Comparison of ENCODE assay signal across 12 cellular contexts in the genomic region with DNA sequence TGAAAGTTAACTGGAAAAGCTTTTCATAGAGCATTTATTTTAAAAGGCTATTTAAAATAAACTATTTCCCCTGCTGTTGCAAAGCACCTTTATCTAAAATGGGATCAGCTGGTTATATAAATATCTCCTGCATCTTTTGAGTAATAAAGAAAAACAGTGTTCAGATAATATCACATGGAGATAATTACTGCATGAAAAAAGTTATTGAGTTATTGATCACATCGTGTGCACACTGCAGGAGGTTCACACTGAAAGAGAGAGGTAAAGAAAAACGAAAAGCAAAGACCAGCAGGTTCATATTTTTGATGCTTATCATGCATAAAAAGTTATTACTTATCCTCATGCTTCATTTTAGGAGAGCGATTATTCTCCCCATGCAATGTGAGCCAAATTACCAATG. TPM values are rescaled to one million over a fixed set of nuclear protein-coding genes. Genes with fewer than 3 reads are reported as not detected.
"Had no signal": no experiment of that assay in that cellular context is flagged by ENCODE, and none has a peak within 500 bp of the region (broad histone marks: within the 10 kb centered on the region; RNA-seq: fewer than 3 reads in every experiment).

No MANE protein-coding gene starts in this region.

- H3K27ac Mint-ChIP-seq: GM23338, H9, HFFc6 had no signal

- H3K4me3 Mint-ChIP-seq: GM23338, H9, HFFc6 had no signal

- H3K4me3 ChIP-seq: GM23338, K562 had no signal

- FAIRE-seq: H1, H54, HepG2, K562 had no signal

- H3K27ac ChIP-seq: HL-60 had no signal

- DNase-seq: H9, HCEC 1CT, HFFc6, IMR-90, KG1 had no signal

- ATAC-seq: GM23338, HepG2, K562 had no signal

- H3K9me3 Mint-ChIP-seq: GM23338, H9, HFFc6 had no signal

RNA-seq across cellular contexts. Expression of gene OTP, which starts 55.4 kb away (rescaled TPM):
- total RNA-seq: GM23338, H1, H9, HepG2, HFFc6, HT1080, IMR-90 had no signal
- polyA plus RNA-seq: GM23338, H1, HepG2, IMR-90 had no signal
